In the genomic region with DNA sequence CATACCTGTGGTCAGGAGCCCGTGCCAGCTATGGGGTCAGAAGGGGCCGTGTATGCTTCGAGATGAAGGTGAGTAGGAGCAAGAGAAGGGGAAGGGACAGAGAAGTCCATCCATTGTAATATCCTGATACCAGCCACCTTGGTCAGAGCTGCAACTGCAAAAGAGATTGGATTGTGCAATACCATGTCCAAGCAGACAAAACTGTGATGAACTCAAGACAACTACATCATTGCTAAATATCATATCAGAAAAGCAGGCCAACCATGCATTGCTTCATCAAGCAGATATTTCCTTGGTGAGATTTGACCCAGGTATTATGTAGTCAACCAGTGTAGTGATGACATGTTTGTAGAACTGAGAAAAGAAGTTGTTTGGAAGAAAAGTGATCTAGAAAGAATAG, we compare ENCODE assay signal across 1 cellular context.
A peak's percentile ranks its signal among the peaks of the same experiment; 100 is the strongest.
TF ChIP-seq lines count a peak whose summit lies in the region.

No MANE protein-coding gene starts in this region.

TF ChIP-seq in IMR-90, 13 proteins besides CTCF, POLR2A, EP300 and RAD21:
- TF ChIP-seq RFX5 (IDR thresholded peaks at IDR 0.05; ENCODE audit: low read depth, low read length), result no peak
- peak; percentile 97 for TF ChIP-seq CEBPB (IDR thresholded peaks at IDR 0.05; ENCODE audit: low read depth, low read length)
